15 cellular contexts compared by ENCODE assay signal in genomic region chr17:14471052-14471451, GRCh38.
A peak's percentile ranks its signal among the peaks of the same experiment; 100 is the strongest.
DNase-seq lines count a peak whose midpoint lies in the region; TF ChIP-seq lines count a peak whose summit lies in the region.
"Had no signal": no experiment of that assay in that cellular context is flagged by ENCODE, and none has a peak within 500 bp of the region (broad histone marks: within the 10 kb centered on the region; RNA-seq: fewer than 3 reads in every experiment).

No MANE protein-coding gene starts in this region.

- no peak overlapping the region; the same call in 1 of the 2 replicates for H3K27ac ChIP-seq in HEK293 (ENCODE audit: extremely low read depth, low read depth, low read length)
- H3K27ac ChIP-seq in CD8-positive, alpha-beta memory T cell (ENCODE audit: low read depth, low read length), result no peak overlapping the region
- H3K27ac ChIP-seq: body of pancreas, gastroesophageal sphincter, lower lobe of right lung, uterus had no signal

- H3K4me1 Mint-ChIP-seq in CD8-positive, alpha-beta memory T cell, result peaks cover 0 to 5% (median 0%) of the 10 kb centered on the region in 3 donors

- peak; percentile 18 for DNase-seq in A172 (ENCODE audit: low spot score)
- peak; percentile 71 for DNase-seq in adipocyte (ENCODE audit: low read depth)
- peak; percentile 59 for DNase-seq in left kidney (ENCODE audit: low read depth, low spot score)
- no peak for DNase-seq in COR-L47 (lab: John Stamatoyannopoulos, UW)
- no peak for DNase-seq in CD8-positive, alpha-beta memory T cell
- no peak for DNase-seq in anterior cingulate cortex (lab: John Stamatoyannopoulos, UW)
- no peak for DNase-seq in posterior cingulate gyrus
- DNase-seq: activated T-cell treated with anti-CD3 and anti-CD28 coated beads, Interleukin-2, amount 50 U/mL, for 24 hours; AML-193; body of pancreas; lower lobe of right lung; OCI-M1; uterus had no signal

- no peak for TF ChIP-seq CTCF in HEK293 (tag by site-specific recombination; IDR thresholded peaks at IDR 0.05)

- POLR2A ChIA-PET in HEK293 (lab: Yijun Ruan, JAX), result interaction anchor here (0.8 kb wide), 1 partner anchor 170 kb away, joined by 3 read pairs; the partner anchor contains the start of gene HS3ST3B1
- POLR2A ChIA-PET in CD8-positive, alpha-beta memory T cell (lab: Charles Lee), result no interaction called here

- H3K27me3 Mint-ChIP-seq in CD8-positive, alpha-beta memory T cell, result peaks cover 0 to 14% of the 10 kb centered on the region in 2 donors
- H3K27me3 Mint-ChIP-seq: activated T-cell treated with anti-CD3 and anti-CD28 coated beads, Interleukin-2, amount 50 U/mL, for 24 hours had no signal

- intact Hi-C loops in posterior cingulate gyrus (cut with DNase I), result no loop called here

- H3K4me3 ChIP-seq in HEK293 (ENCODE audit: low read depth, low read length) (no peak overlapping the region), adipocyte (ENCODE audit: low read length) (no peak overlapping the region)
- no peak overlapping the region for H3K4me3 ChIP-seq in CD8-positive, alpha-beta memory T cell (ENCODE audit: low read length)
- H3K4me3 ChIP-seq: body of pancreas, gastroesophageal sphincter, lower lobe of right lung, uterus had no signal

- no peaks in the 10 kb centered on the region; the same call in 1 of the 2 replicates for H3K4me1 ChIP-seq in HEK293 (ENCODE audit: control insufficient read depth, insufficient read depth, low read length)
- H3K4me1 ChIP-seq in adipocyte (ENCODE audit: control insufficient read depth, insufficient read depth, low read length), result no peaks in the 10 kb centered on the region
- no peaks in the 10 kb centered on the region for H3K4me1 ChIP-seq in CD8-positive, alpha-beta memory T cell (ENCODE audit: insufficient read depth, low read length)
- H3K4me1 ChIP-seq: body of pancreas, gastroesophageal sphincter, lower lobe of right lung, uterus had no signal

- no peaks in the 10 kb centered on the region for H3K27me3 ChIP-seq in adipocyte (replicated peaks; ENCODE audit: control insufficient read depth, insufficient read depth, low read length)
- no peaks in the 10 kb centered on the region for H3K27me3 ChIP-seq in CD8-positive, alpha-beta memory T cell (ENCODE audit: insufficient read depth, low read length, poor library complexity, severe bottlenecking)
- H3K27me3 ChIP-seq: body of pancreas, uterus had no signal

- no peak overlapping the region for H3K27ac Mint-ChIP-seq in CD8-positive, alpha-beta memory T cell
- H3K27ac Mint-ChIP-seq: activated T-cell treated with anti-CD3 and anti-CD28 coated beads, Interleukin-2, amount 50 U/mL, for 24 hours had no signal

- H3K4me3 Mint-ChIP-seq in CD8-positive, alpha-beta memory T cell, result no peak overlapping the region
- H3K4me3 Mint-ChIP-seq: activated T-cell treated with anti-CD3 and anti-CD28 coated beads, Interleukin-2, amount 50 U/mL, for 24 hours had no signal

- H3K36me3 ChIP-seq in HEK293 (ENCODE audit: control insufficient read depth in 2 of 2, insufficient read depth in 1 of 2, low read length in 2 of 2) (no peaks in the 10 kb centered on the region), adipocyte (ENCODE audit: control insufficient read depth, insufficient read depth, low read length, severe bottlenecking) (no peaks in the 10 kb centered on the region)
- H3K36me3 ChIP-seq in CD8-positive, alpha-beta memory T cell (ENCODE audit: insufficient read depth, low read length), result no peaks in the 10 kb centered on the region
- H3K36me3 ChIP-seq: gastroesophageal sphincter, lower lobe of right lung, uterus had no signal

- H3K9me3 Mint-ChIP-seq in CD8-positive, alpha-beta memory T cell, result peaks cover 0 to 3% (median 0%) of the 10 kb centered on the region in 5 donors

- H3K36me3 Mint-ChIP-seq in CD8-positive, alpha-beta memory T cell, result peaks cover 0 to 13% (median 2%) of the 10 kb centered on the region in 3 donors

- no peak overlapping the region for H3K9ac ChIP-seq in adipocyte (ENCODE audit: low read length)

- no peaks in the 10 kb centered on the region for H3K9me3 ChIP-seq in HEK293 (ENCODE audit: control insufficient read depth, insufficient read depth, low read depth, low read length)
- peaks cover 3% of the 10 kb centered on the region for H3K9me3 ChIP-seq in adipocyte (ENCODE audit: control insufficient read depth, low read length)
- H3K9me3 ChIP-seq in CD8-positive, alpha-beta memory T cell (ENCODE audit: low read length), result no peaks in the 10 kb centered on the region
- H3K9me3 ChIP-seq: body of pancreas, gastroesophageal sphincter, lower lobe of right lung, uterus had no signal

- CTCF ChIA-PET in HEK293 (lab: Yijun Ruan, JAX), result interaction anchor here (0.5 kb wide), 1 partner anchor 10 kb away, joined by 3 read pairs; no protein-coding TSS in a partner anchor
- CTCF ChIA-PET in CD8-positive, alpha-beta memory T cell (lab: Charles Lee), result no interaction called here

TF ChIP-seq in HEK293, 187 proteins besides CTCF, POLR2A, EP300 and RAD21:
- TF ChIP-seq ZNF558 (tag by site-specific recombination; IDR thresholded peaks at IDR 0.05) (no peak), KLF1 (tag by site-specific recombination; IDR thresholded peaks at IDR 0.05) (peak; percentile 29; the same call in 1 of the 2 replicates)

Comparison
In these comparisons a context has a peak if more than half of its experiments do, and no peak if none do; other contexts are left out.
1. DNase-seq: peak in A172 (single experiment), adipocyte (single experiment) and left kidney (single experiment); none in COR-L47 (single experiment), CD8-positive, alpha-beta memory T cell (0 of 5), anterior cingulate cortex (0 of 58) and posterior cingulate gyrus (0 of 10).